In the genomic region with DNA sequence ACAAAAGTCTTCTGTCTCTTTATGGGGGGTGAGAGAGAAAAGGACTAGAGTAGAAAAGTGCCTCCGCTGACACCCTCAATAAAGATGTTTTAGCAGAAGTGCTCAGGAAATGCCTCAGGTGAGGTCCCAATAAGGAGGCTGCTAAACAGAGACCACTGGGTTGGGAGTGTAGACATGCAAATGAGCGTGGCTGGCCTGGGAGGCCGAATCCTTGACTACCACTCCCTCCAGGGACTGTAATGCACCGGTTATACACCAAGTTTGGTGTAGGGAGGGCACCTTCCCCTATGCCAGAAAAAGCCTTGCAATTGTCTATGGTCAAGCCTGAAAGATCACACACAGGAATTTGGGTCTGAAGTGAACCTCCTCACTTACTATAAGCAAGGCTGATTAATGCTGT, we compare ENCODE assay signal across 9 cellular contexts. TPM values are rescaled to one million over a fixed set of nuclear protein-coding genes. Genes with fewer than 3 reads are reported as not detected.
DNase-seq lines count a peak whose midpoint lies in the region; ATAC-seq and TF ChIP-seq lines count a peak whose summit lies in the region.
"Had no signal": no experiment of that assay in that cellular context is flagged by ENCODE, and none has a peak within 500 bp of the region (broad histone marks: within the 10 kb centered on the region; RNA-seq: fewer than 3 reads in every experiment).

No MANE protein-coding gene starts in this region.

- H3K4me3 ChIP-seq in SK-N-MC = peak overlapping the region; percentile 87; the same call in 1 of the 2 replicates
- peak overlapping the region; percentile 58 to 95 for H3K4me3 ChIP-seq in foreskin fibroblast (ENCODE audit: low read depth in 1 of 2, low read length in 2 of 2)
- peak overlapping the region; percentile 95 for H3K4me3 ChIP-seq in upper lobe of right lung

- in situ Hi-C loops in G401 (cut with HindIII; ENCODE audit: low sequenced_read_pairs) = no loop called here

- ATAC-seq in stimulated activated naive CD8-positive, alpha-beta T cell treated with anti-CD3 and anti-CD28 coated beads, Interleukin-15, Interleukin-2, amounts not matched to agents 100 U/mL and 50 U/mL, for 24 hours = no peak
- ATAC-seq in upper lobe of right lung (no peak), HG03280 (IDR thresholded peaks at IDR 0.05; ENCODE audit: unreplicated experiment) (no peak)

- peaks cover 62% of the 10 kb centered on the region for H3K4me1 Mint-ChIP-seq in stimulated activated naive CD8-positive, alpha-beta T cell treated with anti-CD3 and anti-CD28 coated beads, Interleukin-15, Interleukin-2, amounts not matched to agents 100 ng/mL and 50 ng/mL, for 24 hours (ENCODE audit: low read depth)

- H3K27me3 Mint-ChIP-seq in stimulated activated naive CD8-positive, alpha-beta T cell treated with anti-CD3 and anti-CD28 coated beads, Interleukin-15, Interleukin-2, amounts not matched to agents 100 ng/mL and 50 ng/mL, for 24 hours = no peaks in the 10 kb centered on the region

- TF ChIP-seq CTCF in foreskin fibroblast (IDR thresholded peaks at IDR 0.05; ENCODE audit: low read depth, low read length) = no peak
- no peak for TF ChIP-seq CTCF in upper lobe of right lung (IDR thresholded peaks at IDR 0.05)

- no peak for DNase-seq in stimulated activated naive CD8-positive, alpha-beta T cell treated with anti-CD3 and anti-CD28 coated beads, Interleukin-15, Interleukin-2, amounts not matched to agents 100 U/mL and 50 U/mL, for 24 hours
- no peak for DNase-seq in SK-N-MC (ENCODE audit: low read depth, low spot score)
- no peak for DNase-seq in foreskin fibroblast
- DNase-seq in upper lobe of right lung = no peak
- no peak for DNase-seq in G401 (ENCODE audit: low spot score)
- no peak for DNase-seq in SHP77 treated with DMSO at 0.1 percent for 48 hours (lab: John Stamatoyannopoulos, UW)
- DNase-seq: activated CD4-positive, alpha-beta T cell treated with anti-CD3 and anti-CD28 coated beads, Interleukin-2, amount 50 U/mL, for 48 hours had no signal

- peaks cover 53% of the 10 kb centered on the region for H3K36me3 ChIP-seq in SK-N-MC (ENCODE audit: insufficient read depth, low read length)
- H3K36me3 ChIP-seq in upper lobe of right lung = peaks cover 52% of the 10 kb centered on the region

- no peaks in the 10 kb centered on the region for H3K9me3 Mint-ChIP-seq in stimulated activated naive CD8-positive, alpha-beta T cell treated with anti-CD3 and anti-CD28 coated beads, Interleukin-15, Interleukin-2, amounts not matched to agents 100 ng/mL and 50 ng/mL, for 24 hours

- H3K4me3 Mint-ChIP-seq in stimulated activated naive CD8-positive, alpha-beta T cell treated with anti-CD3 and anti-CD28 coated beads, Interleukin-15, Interleukin-2, amounts not matched to agents 100 ng/mL and 50 ng/mL, for 24 hours = peak overlapping the region; percentile 99

- peaks cover 15% of the 10 kb centered on the region for H3K4me1 ChIP-seq in upper lobe of right lung

- H3K9me3 ChIP-seq in SK-N-MC (ENCODE audit: low read depth, low read length) = no peaks in the 10 kb centered on the region
- H3K9me3 ChIP-seq in upper lobe of right lung = no peaks in the 10 kb centered on the region

- no peak overlapping the region for H3K27ac ChIP-seq in SK-N-MC
- H3K27ac ChIP-seq in upper lobe of right lung = no peak overlapping the region

- H3K27ac Mint-ChIP-seq in stimulated activated naive CD8-positive, alpha-beta T cell treated with anti-CD3 and anti-CD28 coated beads, Interleukin-15, Interleukin-2, amounts not matched to agents 100 ng/mL and 50 ng/mL, for 24 hours = peak overlapping the region; percentile 52

- H3K9ac ChIP-seq in SK-N-MC (ENCODE audit: insufficient read length) = no peak overlapping the region

- intact Hi-C loops in upper lobe of right lung (cut with DNase I) = no loop called here

- peaks cover 58% of the 10 kb centered on the region for H3K36me3 Mint-ChIP-seq in stimulated activated naive CD8-positive, alpha-beta T cell treated with anti-CD3 and anti-CD28 coated beads, Interleukin-15, Interleukin-2, amounts not matched to agents 100 ng/mL and 50 ng/mL, for 24 hours (ENCODE audit: low read depth)

- no peaks in the 10 kb centered on the region for H3K27me3 ChIP-seq in upper lobe of right lung

RNA-seq across cellular contexts. Expression of a gene that starts 1.8 kb away (rescaled TPM):
- 56.4 TPM for total RNA-seq in upper lobe of right lung
- 32.2 and 80.9 TPM in 2 replicates for total RNA-seq in G401 (2014; rRNA removed; shearing (Covaris generic))
